In genomic region chr11:120835601-120836228, GRCh38 we compare ENCODE assay signal across 9 cellular contexts.
DNase-seq lines count a peak whose midpoint lies in the region; ATAC-seq and TF ChIP-seq lines count a peak whose summit lies in the region.
"Had no signal": no experiment of that assay in that cellular context is flagged by ENCODE, and none has a peak within 500 bp of the region (broad histone marks: within the 10 kb centered on the region; RNA-seq: fewer than 3 reads in every experiment).

No MANE protein-coding gene starts in this region.

- no peak overlapping the region for H3K27ac ChIP-seq in naive thymus-derived CD4-positive, alpha-beta T cell (ENCODE audit: low read depth, low read length)
- H3K27ac ChIP-seq in lower lobe of right lung: no peak overlapping the region

- no peaks in the 10 kb centered on the region for H3K9me3 Mint-ChIP-seq in naive thymus-derived CD4-positive, alpha-beta T cell
- H3K9me3 Mint-ChIP-seq: activated naive CD4-positive, alpha-beta T cell treated with anti-CD3 and anti-CD28 coated beads, Interleukin-2, amount 50 U/mL, for 24 hours had no signal

- H3K36me3 ChIP-seq in naive thymus-derived CD4-positive, alpha-beta T cell (ENCODE audit: control insufficient read depth in 2 of 3, insufficient read depth in 3 of 3, low read length in 3 of 3): no peaks in the 10 kb centered on the region
- no peaks in the 10 kb centered on the region for H3K36me3 ChIP-seq in lower lobe of right lung

- ATAC-seq in GM18517 (IDR thresholded peaks at IDR 0.05; ENCODE audit: unreplicated experiment) (peak; percentile 96), GM21390 (IDR thresholded peaks at IDR 0.05; ENCODE audit: unreplicated experiment) (peak; percentile 93), HG03432 (IDR thresholded peaks at IDR 0.05; ENCODE audit: unreplicated experiment) (peak; percentile 97), lower lobe of right lung (no peak)
- ATAC-seq in naive thymus-derived CD4-positive, alpha-beta T cell: peak; percentile 29

- no peak overlapping the region for H3K27ac Mint-ChIP-seq in naive thymus-derived CD4-positive, alpha-beta T cell
- H3K27ac Mint-ChIP-seq: activated naive CD4-positive, alpha-beta T cell treated with anti-CD3 and anti-CD28 coated beads, Interleukin-2, amount 50 U/mL, for 24 hours had no signal

- intact Hi-C loops in naive thymus-derived CD4-positive, alpha-beta T cell (cut with micrococcal nuclease): no loop called here
- intact Hi-C loops in lower lobe of right lung (cut with DNase I): no loop called here

- CTCF ChIA-PET in naive thymus-derived CD4-positive, alpha-beta T cell (lab: Charles Lee): no interaction called here

- peak in 1 of 9 donors; percentile 36 for DNase-seq in naive thymus-derived CD4-positive, alpha-beta T cell
- DNase-seq in RPMI8226: no peak
- DNase-seq in mesenteric fat pad (ENCODE audit: low spot score): no peak
- no peak for DNase-seq in DMS 273 treated with DMSO at 0.1 percent for 48 hours (lab: John Stamatoyannopoulos, UW)
- no peak for DNase-seq in lower lobe of right lung

- H3K27me3 Mint-ChIP-seq in naive thymus-derived CD4-positive, alpha-beta T cell: peaks cover 5 to 26% (median 23%) of the 10 kb centered on the region in 5 donors

- H3K4me1 ChIP-seq in naive thymus-derived CD4-positive, alpha-beta T cell (ENCODE audit: control insufficient read depth in 2 of 2, insufficient read depth in 2 of 2, low read length in 2 of 2): no peaks in the 10 kb centered on the region
- H3K4me1 ChIP-seq in lower lobe of right lung: no peaks in the 10 kb centered on the region

- no peak overlapping the region for H3K4me3 Mint-ChIP-seq in naive thymus-derived CD4-positive, alpha-beta T cell
- H3K4me3 Mint-ChIP-seq: activated naive CD4-positive, alpha-beta T cell treated with anti-CD3 and anti-CD28 coated beads, Interleukin-2, amount 50 U/mL, for 24 hours had no signal

- H3K27me3 ChIP-seq in naive thymus-derived CD4-positive, alpha-beta T cell (ENCODE audit: control insufficient read depth in 2 of 2, insufficient read depth in 2 of 2, low read length in 2 of 2): no peaks in the 10 kb centered on the region
- no peaks in the 10 kb centered on the region for H3K27me3 ChIP-seq in lower lobe of right lung (ENCODE audit: low read depth)

- peaks cover 0 to 7% (median 0%) of the 10 kb centered on the region in 7 donors for H3K4me1 Mint-ChIP-seq in naive thymus-derived CD4-positive, alpha-beta T cell
- H3K4me1 Mint-ChIP-seq: activated naive CD4-positive, alpha-beta T cell treated with anti-CD3 and anti-CD28 coated beads, Interleukin-2, amount 50 U/mL, for 24 hours had no signal

- H3K4me3 ChIP-seq in naive thymus-derived CD4-positive, alpha-beta T cell (ENCODE audit: low read length): no peak overlapping the region
- H3K4me3 ChIP-seq in lower lobe of right lung: no peak overlapping the region

- POLR2A ChIA-PET in naive thymus-derived CD4-positive, alpha-beta T cell (lab: Charles Lee): no interaction called here

- H3K9me3 ChIP-seq in naive thymus-derived CD4-positive, alpha-beta T cell (ENCODE audit: control insufficient read depth in 2 of 3, low read length in 3 of 3): no peaks in the 10 kb centered on the region
- H3K9me3 ChIP-seq in lower lobe of right lung: no peaks in the 10 kb centered on the region

- H3K36me3 Mint-ChIP-seq in naive thymus-derived CD4-positive, alpha-beta T cell: no peaks in the 10 kb centered on the region
- H3K36me3 Mint-ChIP-seq: activated naive CD4-positive, alpha-beta T cell treated with anti-CD3 and anti-CD28 coated beads, Interleukin-2, amount 50 U/mL, for 24 hours had no signal

- no peak for TF ChIP-seq CTCF in lower lobe of right lung (IDR thresholded peaks at IDR 0.05)

Comparison
In these comparisons a context has a peak if more than half of its experiments do, and no peak if none do; other contexts are left out.
1. ATAC-seq: peak in GM18517 (single experiment), GM21390 (single experiment), HG03432 (single experiment) and naive thymus-derived CD4-positive, alpha-beta T cell (single experiment); none in lower lobe of right lung (0 of 2).